In genomic region chr20:61349447-61350165, GRCh38 we compare ENCODE assay signal across 28 cellular contexts.
"Had no signal": no experiment of that assay in that cellular context is flagged by ENCODE, and none has a peak within 500 bp of the region (broad histone marks: within the 10 kb centered on the region; RNA-seq: fewer than 3 reads in every experiment).

No MANE protein-coding gene starts in this region.

- H3K4me3 ChIP-seq: colonic mucosa, gastrocnemius medialis, mucosa of descending colon, neural progenitor cell, ovary, thoracic aorta, tibial nerve, upper lobe of left lung had no signal

- H3K4me1 ChIP-seq: colonic mucosa, gastrocnemius medialis, tibial nerve, upper lobe of left lung had no signal

- H3K9me3 ChIP-seq: colonic mucosa, gastrocnemius medialis, mucosa of descending colon, ovary, thoracic aorta, tibial nerve, upper lobe of left lung had no signal

- H3K27me3 ChIP-seq: colonic mucosa, ovary, tibial nerve, upper lobe of left lung had no signal

- H3K27me3 Mint-ChIP-seq: stimulated activated memory B cell treated with anti-CD40 and anti-IgM and Interleukin-4, amounts not matched to agents 10 μg/mL and 1 μg/mL and 100 μg/mL, for 72 hours had no signal

- H3K27ac Mint-ChIP-seq: dendritic cell treated with granulocyte-macrophage colony-stimulating factor and Interleukin-4, amounts not matched to agents 40 ng/mL and 50 ng/mL, for 4 days; endodermal cell; mesothelial cell of epicardium; naive B cell; natural killer cell treated with Interleukin-12 subunit alpha and Interleukin-12 subunit beta and Interleukin-15 and Interleukin-18, amount 100 ng/mL, for 72 hours; stimulated activated memory B cell treated with anti-CD40 and anti-IgM and Interleukin-4, amounts not matched to agents 10 μg/mL and 1 μg/mL and 100 μg/mL, for 72 hours had no signal

- DNase-seq: colonic mucosa; effector CD8-positive, alpha-beta T cell; foreskin fibroblast; gastrocnemius medialis; head of caudate nucleus; kidney; mesenchymal stem cell; mucosa of descending colon; naive B cell; nucleus accumbens; ovary; retina; stimulated activated CD4-positive, alpha-beta T cell treated with anti-CD3 and anti-CD28 coated beads, Interleukin-4, amount 100 ng/mL, for 4 hours; stimulated activated naive CD8-positive, alpha-beta T cell treated with anti-CD3 and anti-CD28 coated beads, Interleukin-15, Interleukin-2, amounts not matched to agents 100 U/mL and 50 U/mL, for 24 hours; substantia nigra; upper lobe of left lung had no signal

- H3K36me3 ChIP-seq: colonic mucosa, gastrocnemius medialis, neural progenitor cell, ovary, thoracic aorta, tibial nerve, upper lobe of left lung had no signal

- H3K4me3 Mint-ChIP-seq: dendritic cell treated with granulocyte-macrophage colony-stimulating factor and Interleukin-4, amounts not matched to agents 40 ng/mL and 50 ng/mL, for 4 days; endodermal cell; mesothelial cell of epicardium; naive B cell; natural killer cell treated with Interleukin-12 subunit alpha and Interleukin-12 subunit beta and Interleukin-15 and Interleukin-18, amount 100 ng/mL, for 72 hours; neural progenitor cell; stimulated activated memory B cell treated with anti-CD40 and anti-IgM and Interleukin-4, amounts not matched to agents 10 μg/mL and 1 μg/mL and 100 μg/mL, for 72 hours had no signal

- H3K27ac ChIP-seq: colonic mucosa, epithelial cell of prostate, gastrocnemius medialis, neural progenitor cell, ovary, thoracic aorta, tibial nerve, upper lobe of left lung had no signal

- H3K9me3 Mint-ChIP-seq: dendritic cell treated with granulocyte-macrophage colony-stimulating factor and Interleukin-4, amounts not matched to agents 40 ng/mL and 50 ng/mL, for 4 days; natural killer cell treated with Interleukin-12 subunit alpha and Interleukin-12 subunit beta and Interleukin-15 and Interleukin-18, amount 100 ng/mL, for 72 hours had no signal

- ATAC-seq: esophagus mucosa; gastrocnemius medialis; left lobe of liver; mucosa of descending colon; natural killer cell treated with Interleukin-12 subunit alpha and Interleukin-12 subunit beta and Interleukin-15 and Interleukin-18, amount 100 ng/mL, for 72 hours; sciatic nerve; stimulated activated memory B cell treated with anti-CD40 and anti-IgM and Interleukin-4, amounts not matched to agents 10 μg/mL and 1 μg/mL and 100 μg/mL, for 72 hours; stimulated activated naive CD8-positive, alpha-beta T cell treated with anti-CD3 and anti-CD28 coated beads, Interleukin-15, Interleukin-2, amounts not matched to agents 100 U/mL and 50 U/mL, for 24 hours had no signal

- H3K4me1 Mint-ChIP-seq: naive B cell; stimulated activated memory B cell treated with anti-CD40 and anti-IgM and Interleukin-4, amounts not matched to agents 10 μg/mL and 1 μg/mL and 100 μg/mL, for 72 hours had no signal

- H3K36me3 Mint-ChIP-seq: mesothelial cell of epicardium; naive B cell; natural killer cell treated with Interleukin-12 subunit alpha and Interleukin-12 subunit beta and Interleukin-15 and Interleukin-18, amount 100 ng/mL, for 72 hours; stimulated activated memory B cell treated with anti-CD40 and anti-IgM and Interleukin-4, amounts not matched to agents 10 μg/mL and 1 μg/mL and 100 μg/mL, for 72 hours had no signal
